In genomic region chr20:38926142-38926933, GRCh38 we compare ENCODE assay signal across 8 cellular contexts. TPM values are rescaled to one million over a fixed set of nuclear protein-coding genes. Genes with fewer than 3 reads are reported as not detected.
DNase-seq lines count a peak whose midpoint lies in the region; ATAC-seq lines count a peak whose summit lies in the region.

TSS of gene FAM83D (plus strand) at chr20:38926417. CDS start at chr20:38926443, 26 bp downstream.

- H3K27ac Mint-ChIP-seq in effector memory CD8-positive, alpha-beta T cell, result peak within 1 kb of the TSS; percentile 67 to 84
- H3K27ac Mint-ChIP-seq in memory B cell, result peak within 1 kb of the TSS; percentile 39

- H3K4me3 Mint-ChIP-seq in effector memory CD8-positive, alpha-beta T cell, result peak within 1 kb of the TSS; percentile 81 to 82
- peak within 1 kb of the TSS; percentile 80 for H3K4me3 Mint-ChIP-seq in memory B cell

- H3K36me3 Mint-ChIP-seq in effector memory CD8-positive, alpha-beta T cell (ENCODE audit: insufficient read depth), result peaks cover 25% of the 10 kb centered on the region
- H3K36me3 Mint-ChIP-seq in memory B cell, result peaks cover 5% of the 10 kb centered on the region

- DNase-seq in COLO829 (ENCODE audit: low spot score) (peak; percentile 100), HT-29 (ENCODE audit: low spot score) (peak; percentile 100), memory B cell (ENCODE audit: low spot score in 2 of 2) (peak; percentile 85 to 89)
- DNase-seq in NK-92 treated with Interleukin-12 subunit alpha and Interleukin-12 subunit beta, amount 100 ng/mL, for 24 hours (lab: John Stamatoyannopoulos, UW), result peak; percentile 79
- peak; percentile 81 for DNase-seq in activated CD8-positive, alpha-beta memory T cell treated with anti-CD3 and anti-CD28 coated beads for 1 hour (ENCODE audit: extremely low read depth in 1 of 2, low read depth in 1 of 2)
- DNase-seq in effector memory CD8-positive, alpha-beta T cell, result peak; percentile 91 to 94 (median 91)
- DNase-seq in stimulated activated CD8-positive, alpha-beta memory T cell treated with anti-CD3 and anti-CD28 coated beads, Interleukin-12 subunit alpha, Interleukin-12 subunit beta, amount 100 ng/mL, for 1 hour (ENCODE audit: low read depth), result peak; percentile 86

- H3K4me1 Mint-ChIP-seq in effector memory CD8-positive, alpha-beta T cell (ENCODE audit: low read depth in 2 of 2), result peaks cover 21 to 25% of the 10 kb centered on the region in 2 donors
- H3K4me1 Mint-ChIP-seq in memory B cell, result peaks cover 17% of the 10 kb centered on the region

- H3K27me3 Mint-ChIP-seq in effector memory CD8-positive, alpha-beta T cell, result no peaks in the 10 kb centered on the region
- peaks cover 5% of the 10 kb centered on the region for H3K27me3 Mint-ChIP-seq in memory B cell

- ATAC-seq in GM21360 (IDR thresholded peaks at IDR 0.05; ENCODE audit: unreplicated experiment) (peak; percentile 89), memory B cell (ENCODE audit: low read depth) (peak; percentile 97)
- ATAC-seq in effector memory CD8-positive, alpha-beta T cell (replicated peaks), result peak; percentile 93

- no peaks in the 10 kb centered on the region for H3K9me3 Mint-ChIP-seq in effector memory CD8-positive, alpha-beta T cell
- H3K9me3 Mint-ChIP-seq in memory B cell, result no peaks in the 10 kb centered on the region

RNA-seq across cellular contexts. Expression of gene FAM83D, which starts in this region (rescaled TPM):
- total RNA-seq in HT-29 (2014; rRNA removed; shearing (Covaris generic)), result 88.0 and 90.6 TPM in 2 replicates

Comparison
In these comparisons a context has a peak if more than half of its experiments do, and no peak if none do; other contexts are left out.
1. Peak in every context shown above with its lines: DNase-seq and ATAC-seq.